ENCODE assay signal across 11 cellular contexts in genomic region chr5:52727568-52727967, GRCh38.
A peak's percentile ranks its signal among the peaks of the same experiment; 100 is the strongest.
DNase-seq lines count a peak whose midpoint lies in the region; ATAC-seq and TF ChIP-seq lines count a peak whose summit lies in the region.
"Had no signal": no experiment of that assay in that cellular context is flagged by ENCODE, and none has a peak within 500 bp of the region (broad histone marks: within the 10 kb centered on the region; RNA-seq: fewer than 3 reads in every experiment).

No MANE protein-coding gene starts in this region.

- H3K79me2 ChIP-seq in SK-N-SH (ENCODE audit: insufficient read depth), result no peaks in the 10 kb centered on the region

- no peaks in the 10 kb centered on the region for H3K9me3 ChIP-seq in CD8-positive, alpha-beta memory T cell (ENCODE audit: low read length)
- H3K9me3 ChIP-seq in SK-N-SH, result no peaks in the 10 kb centered on the region
- H3K9me3 ChIP-seq: HAP-1, vagina had no signal

- no peak overlapping the region for H3K4me3 ChIP-seq in CD8-positive, alpha-beta memory T cell (ENCODE audit: low read length)
- no peak overlapping the region; a peak in 1 of 4 replicates for H3K4me3 ChIP-seq in SK-N-SH (ENCODE audit: low read depth in 2 of 2, low read length in 1 of 2)
- no peak overlapping the region for H3K4me3 ChIP-seq in fibroblast of pulmonary artery (replicated peaks; ENCODE audit: low read depth, low read length)
- H3K4me3 ChIP-seq: HAP-1, vagina had no signal

- 29% methylated on average over 6 of the region's 6 CpGs for WGBS in SK-N-SH (ENCODE audit: low lambda C conversion rate)

- peak overlapping the region; percentile 56 for H3K4me2 ChIP-seq in SK-N-SH

- H3K27me3 ChIP-seq in CD8-positive, alpha-beta memory T cell (ENCODE audit: insufficient read depth, low read length, poor library complexity, severe bottlenecking), result no peaks in the 10 kb centered on the region
- H3K27me3 ChIP-seq in SK-N-SH (ENCODE audit: insufficient read depth), result no peaks in the 10 kb centered on the region
- H3K27me3 ChIP-seq: vagina had no signal

- H3K4me1 ChIP-seq in CD8-positive, alpha-beta memory T cell (ENCODE audit: insufficient read depth, low read length), result peaks cover 37% of the 10 kb centered on the region
- peaks cover 0 to 13% of the 10 kb centered on the region in 2 experiments; a peak in 2 of 4 replicates for H3K4me1 ChIP-seq in SK-N-SH (ENCODE audit: control insufficient read depth in 1 of 2, insufficient read depth in 2 of 2, low read depth in 1 of 2, low read length in 1 of 2)
- H3K4me1 ChIP-seq: HAP-1 had no signal

- peaks cover 0 to 2% of the 10 kb centered on the region in 2 donors for H3K27me3 Mint-ChIP-seq in CD8-positive, alpha-beta memory T cell
- H3K27me3 Mint-ChIP-seq in osteocyte (ENCODE audit: unreplicated experiment), result no peaks in the 10 kb centered on the region
- H3K27me3 Mint-ChIP-seq: progenitor cell of endocrine pancreas had no signal

- peak overlapping the region; percentile 76 for H2AFZ ChIP-seq in SK-N-SH (ENCODE audit: low read depth)

- DNase-seq in CD8-positive, alpha-beta memory T cell, result no peak
- DNase-seq in SK-N-SH, result no peak
- DNase-seq in fibroblast of pulmonary artery (ENCODE audit: low read depth), result peak; percentile 79
- no peak for DNase-seq in osteocyte (ENCODE audit: extremely low spot score, unreplicated experiment)
- no peak for DNase-seq in NCI-H2196 (lab: John Stamatoyannopoulos, UW; ENCODE audit: unreplicated experiment)
- no peak for DNase-seq in activated naive CD4-positive, alpha-beta T cell treated with Interleukin-2 at 50 U/mL for 16 hours

- CTCF ChIA-PET in CD8-positive, alpha-beta memory T cell (lab: Charles Lee), result interaction anchor here (1.2 to 1.9 kb wide), 2 partner anchors 11 to 72 kb away, joined by 3 to 5 read pairs; no protein-coding TSS in a partner anchor
- CTCF ChIA-PET in SK-N-SH (lab: Yijun Ruan, JAX), result interaction anchor here (0.7 to 2.1 kb wide), 3 partner anchors 18 to 60 kb away, joined by 3 to 6 read pairs (median 3); no protein-coding TSS in a partner anchor

- ATAC-seq in HG03565 (IDR thresholded peaks at IDR 0.05; ENCODE audit: unreplicated experiment) (no peak), HG02798 (IDR thresholded peaks at IDR 0.05; ENCODE audit: poor library complexity, unreplicated experiment) (no peak)

- H3K9ac ChIP-seq in SK-N-SH, result no peak overlapping the region; the same call in 1 of the 2 replicates

- H3K27ac Mint-ChIP-seq in CD8-positive, alpha-beta memory T cell, result peak overlapping the region in 6 of 8 donors; percentile 18 to 81 (median 66)
- peak overlapping the region; percentile 92 for H3K27ac Mint-ChIP-seq in osteocyte (ENCODE audit: unreplicated experiment)
- H3K27ac Mint-ChIP-seq: progenitor cell of endocrine pancreas had no signal

- peaks cover 7% of the 10 kb centered on the region for H3F3A ChIP-seq in SK-N-SH (replicated peaks; ENCODE audit: insufficient read depth)

- no peak for TF ChIP-seq EP300 in SK-N-SH (IDR thresholded peaks at IDR 0.05; ENCODE audit: borderline replicate concordance in 1 of 2, low read depth in 1 of 2, low read length in 1 of 2)

- H3K4me1 Mint-ChIP-seq in CD8-positive, alpha-beta memory T cell, result peaks cover 66 to 84% (median 77%) of the 10 kb centered on the region in 3 donors
- H3K4me1 Mint-ChIP-seq in osteocyte (ENCODE audit: unreplicated experiment), result peaks cover 36% of the 10 kb centered on the region

- no peaks in the 10 kb centered on the region for H3K9me2 ChIP-seq in SK-N-SH

- no peak overlapping the region for H3K27ac ChIP-seq in CD8-positive, alpha-beta memory T cell (ENCODE audit: low read depth, low read length)
- peak overlapping the region; percentile 81 to 83 for H3K27ac ChIP-seq in SK-N-SH (ENCODE audit: low read depth in 2 of 2, low read length in 1 of 2)
- H3K27ac ChIP-seq: vagina had no signal

- H4K20me1 ChIP-seq in SK-N-SH (ENCODE audit: insufficient read depth), result no peaks in the 10 kb centered on the region

- H3K9me3 Mint-ChIP-seq in CD8-positive, alpha-beta memory T cell, result peaks cover 0 to 5% (median 0%) of the 10 kb centered on the region in 5 donors
- peaks cover 10% of the 10 kb centered on the region for H3K9me3 Mint-ChIP-seq in osteocyte (ENCODE audit: unreplicated experiment)

- TF ChIP-seq CTCF in SK-N-SH (IDR thresholded peaks at IDR 0.05), result no peak
- TF ChIP-seq CTCF in fibroblast of pulmonary artery (IDR thresholded peaks at IDR 0.05; ENCODE audit: low read length, missing control alignments), result no peak
- TF ChIP-seq CTCF in osteocyte (IDR thresholded peaks at IDR 0.05), result no peak

- peaks cover 0 to 15% (median 2%) of the 10 kb centered on the region in 3 donors for H3K36me3 Mint-ChIP-seq in CD8-positive, alpha-beta memory T cell
- H3K36me3 Mint-ChIP-seq in osteocyte (ENCODE audit: unreplicated experiment), result no peaks in the 10 kb centered on the region

- no peak for TF ChIP-seq RAD21 in SK-N-SH (IDR thresholded peaks at IDR 0.05; ENCODE audit: low read length)

- H3K4me3 Mint-ChIP-seq in CD8-positive, alpha-beta memory T cell, result peak overlapping the region in 2 of 7 donors; percentile 5 to 39
- H3K4me3 Mint-ChIP-seq in osteocyte (ENCODE audit: unreplicated experiment), result peak overlapping the region; percentile 31

- POLR2A ChIA-PET in CD8-positive, alpha-beta memory T cell (lab: Charles Lee), result no interaction called here
- POLR2A ChIA-PET in SK-N-SH (lab: Yijun Ruan, JAX), result no interaction called here

- no peaks in the 10 kb centered on the region for H3K36me3 ChIP-seq in CD8-positive, alpha-beta memory T cell (ENCODE audit: insufficient read depth, low read length)
- H3K36me3 ChIP-seq in SK-N-SH (replicated peaks in 1 of 2; ENCODE audit: control insufficient read depth in 1 of 2, insufficient read depth in 2 of 2, low read length in 1 of 2), result no peaks in the 10 kb centered on the region
- H3K36me3 ChIP-seq: HAP-1, vagina had no signal

TF ChIP-seq in SK-N-SH, 30 proteins besides CTCF, POLR2A, EP300 and RAD21:
- peak; percentile 51; the same call in 1 of the 2 replicates for TF ChIP-seq MAX (IDR thresholded peaks at IDR 0.05; ENCODE audit: low read depth)
- TF ChIP-seq EZH2phosphoT487 (IDR thresholded peaks at IDR 0.05; ENCODE audit: borderline replicate concordance, low read depth), result no peak
- peak; percentile 32; the same call in 1 of the 2 replicates for TF ChIP-seq FOSL2 (IDR thresholded peaks at IDR 0.05; ENCODE audit: borderline replicate concordance, low read depth)
